In genomic region chr2:135913726-135914365, GRCh38 we compare ENCODE assay signal across 8 cellular contexts. TPM values are rescaled to one million over a fixed set of nuclear protein-coding genes. Genes with fewer than 3 reads are reported as not detected.
A peak's percentile ranks its signal among the peaks of the same experiment; 100 is the strongest.
DNase-seq lines count a peak whose midpoint lies in the region; ATAC-seq and TF ChIP-seq lines count a peak whose summit lies in the region.

No MANE protein-coding gene starts in this region.

- H3K9me3 ChIP-seq in Panc1 (ENCODE audit: control insufficient read depth, insufficient read depth, low read depth, low read length) = no peaks in the 10 kb centered on the region
- H3K9me3 ChIP-seq in lower lobe of right lung = no peaks in the 10 kb centered on the region

- H3K27me3 Mint-ChIP-seq in MCF 10A (ENCODE audit: insufficient read depth, unreplicated experiment) = no peaks in the 10 kb centered on the region
- H3K27me3 Mint-ChIP-seq in type B pancreatic cell = no peaks in the 10 kb centered on the region

- intact Hi-C loops in Panc1 (cut with micrococcal nuclease; ENCODE audit: unreplicated experiment) (loop anchor here (2.0 to 10.0 kb wide), 2 partner anchors 201 to 465 kb away; partner anchors contain the start of gene CXCR4), MCF 10A (cut with micrococcal nuclease) (loop anchor here (2.0 to 5.0 kb wide), 3 partner anchors 203 to 1923 kb away; partner anchors contain the start of gene CXCR4), lower lobe of right lung (cut with DNase I) (loop anchor here (10.0 kb wide), 1 partner anchor 471 kb away; no protein-coding TSS in a partner anchor)

- TF ChIP-seq CTCF in HFF-Myc (IDR thresholded peaks at IDR 0.05; ENCODE audit: low read depth, low read length, missing control alignments) = peak; percentile 54
- peak; percentile 79 for TF ChIP-seq CTCF in Panc1 (IDR thresholded peaks at IDR 0.05)
- TF ChIP-seq CTCF in MCF 10A (IDR thresholded peaks at IDR 0.05; ENCODE audit: unreplicated experiment) = peak; percentile 76
- TF ChIP-seq CTCF in lower lobe of right lung (IDR thresholded peaks at IDR 0.05) = peak; percentile 78
- peak; percentile 95 for TF ChIP-seq CTCF in type B pancreatic cell (conservative IDR thresholded peaks at IDR 0.05)

- H3K36me3 ChIP-seq in Panc1 (ENCODE audit: control insufficient read depth, insufficient read depth, low read length) (peaks cover 33% of the 10 kb centered on the region), lower lobe of right lung (peaks cover 37% of the 10 kb centered on the region)

- H3K27me3 ChIP-seq in Panc1 (ENCODE audit: control insufficient read depth, insufficient read depth, low read length) (no peaks in the 10 kb centered on the region), lower lobe of right lung (ENCODE audit: low read depth) (no peaks in the 10 kb centered on the region)

- H3K9me3 Mint-ChIP-seq in MCF 10A (ENCODE audit: unreplicated experiment) = no peaks in the 10 kb centered on the region
- no peaks in the 10 kb centered on the region for H3K9me3 Mint-ChIP-seq in type B pancreatic cell

- DNase-seq in NCI-H1417 (lab: John Stamatoyannopoulos, UW) (peak; percentile 13 to 69 (median 46)), NCI-H1417 treated with DMSO at 0.1 percent for 48 hours (lab: John Stamatoyannopoulos, UW) (no peak), HFF-Myc (ENCODE audit: extremely low read depth, low read depth) (peak; percentile 26), Panc1 (ENCODE audit: low read depth, low spot score) (peak; percentile 12), MCF 10A (ENCODE audit: unreplicated experiment) (peak; percentile 60), lower lobe of right lung (no peak), type B pancreatic cell (ENCODE audit: extremely low spot score, unreplicated experiment) (no peak), T1000 (lab: John Stamatoyannopoulos, UW) (no peak)

- H3K27ac Mint-ChIP-seq in MCF 10A (ENCODE audit: low read depth, unreplicated experiment) (no peak overlapping the region), type B pancreatic cell (no peak overlapping the region)

- H3K4me3 ChIP-seq in HFF-Myc (replicated peaks; ENCODE audit: low read depth, low read length) (no peak overlapping the region), Panc1 (ENCODE audit: low read depth in 2 of 2, low read length in 2 of 2) (no peak overlapping the region), lower lobe of right lung (no peak overlapping the region)

- CTCF ChIA-PET in Panc1 (lab: Charles Lee) = interaction anchor here (0.6 to 1.1 kb wide), 10 partner anchors 17 to 471 kb away, joined by 3 to 7 read pairs (median 4); no protein-coding TSS in a partner anchor
- CTCF ChIA-PET in MCF 10A (lab: Yijun Ruan, JAX) = interaction anchor here (0.6 to 7.1 kb wide), 50 partner anchors 8 to 1755 kb away, joined by 3 to 241 read pairs (median 4); no protein-coding TSS in a partner anchor

- POLR2A ChIA-PET in Panc1 (lab: Charles Lee) (no interaction called here), MCF 10A (lab: Yijun Ruan, JAX) (interaction anchor here (0.6 to 1.3 kb wide), 6 partner anchors 35 to 466 kb away, joined by 3 to 5 read pairs (median 4); partner anchors contain the start of gene DARS1)

- in situ Hi-C loops in Panc1 (cut with HindIII; ENCODE audit: low pct_unique_long_range_greater_than_20kb, low sequenced_read_pairs) = no loop called here

- no TSS peak for BruUV-seq in Panc1 (replicated peaks; lab: Mats Ljungman, UMichigan)
- BruUV-seq in MCF 10A (replicated peaks; lab: Mats Ljungman, UMichigan) = no TSS peak

- H3K4me3 Mint-ChIP-seq in MCF 10A (ENCODE audit: unreplicated experiment) = no peak overlapping the region
- H3K4me3 Mint-ChIP-seq in type B pancreatic cell = no peak overlapping the region

- ATAC-seq in Panc1 = no peak
- peak in 1 of 2 donors; percentile 53 for ATAC-seq in lower lobe of right lung

- peaks cover 70% of the 10 kb centered on the region for H3K36me3 Mint-ChIP-seq in MCF 10A (ENCODE audit: insufficient read depth, unreplicated experiment)
- peaks cover 19% of the 10 kb centered on the region for H3K36me3 Mint-ChIP-seq in type B pancreatic cell

- H3K4me1 ChIP-seq in Panc1 (ENCODE audit: control insufficient read depth, insufficient read depth, low read length) (no peaks in the 10 kb centered on the region), lower lobe of right lung (no peaks in the 10 kb centered on the region)

- H3K27ac ChIP-seq in Panc1 (ENCODE audit: low read length) (no peak overlapping the region), lower lobe of right lung (no peak overlapping the region)

- H3K4me1 Mint-ChIP-seq in MCF 10A (ENCODE audit: insufficient read depth, unreplicated experiment) (no peaks in the 10 kb centered on the region), type B pancreatic cell (ENCODE audit: unreplicated experiment) (no peaks in the 10 kb centered on the region)

RNA-seq across cellular contexts. Expression of gene MCM6, which starts 37.6 kb away (rescaled TPM):
- total RNA-seq in Panc1 (2021; ENCODE audit: unreplicated experiment) = 54.3 TPM
- polyA plus RNA-seq in Panc1 (2012; ENCODE audit: insufficient read length) = 31.8 TPM
- total RNA-seq in MCF 10A (2022) = 10.1 and 13.5 TPM in 2 replicates
- total RNA-seq in lower lobe of right lung = 8.7 TPM
- 35.8 and 54.9 TPM in 2 replicates for total RNA-seq in type B pancreatic cell (ENCODE audit: low replicate concordance)

Comparison
In these comparisons a context has a peak if more than half of its experiments do, and no peak if none do; other contexts are left out.
1. DNase-seq: peak in NCI-H1417 (3 of 3), HFF-Myc (single experiment), Panc1 (single experiment) and MCF 10A (single experiment); none in NCI-H1417 treated with DMSO at 0.1 percent for 48 hours (single experiment), lower lobe of right lung (single experiment), type B pancreatic cell (single experiment) and T1000 (single experiment).
2. Peak in every context shown above with its lines, with median percentiles within 50 percentile points of each other: CTCF ChIP-seq.